11 cellular contexts compared by ENCODE assay signal in genomic region chr18:76980663-76981387, GRCh38.
DNase-seq lines count a peak whose midpoint lies in the region; ATAC-seq and TF ChIP-seq lines count a peak whose summit lies in the region.
"Had no signal": no experiment of that assay in that cellular context is flagged by ENCODE, and none has a peak within 500 bp of the region (broad histone marks: within the 10 kb centered on the region; RNA-seq: fewer than 3 reads in every experiment).

No MANE protein-coding gene starts in this region.

- no peaks in the 10 kb centered on the region for H3K4me1 ChIP-seq in lower lobe of right lung
- H3K4me1 ChIP-seq: testis had no signal

- ATAC-seq in GM18867 (IDR thresholded peaks at IDR 0.05; ENCODE audit: unreplicated experiment) (peak; percentile 42), GM21825 (IDR thresholded peaks at IDR 0.05; ENCODE audit: unreplicated experiment) (peak; percentile 40), HG03460 (IDR thresholded peaks at IDR 0.05; ENCODE audit: unreplicated experiment) (peak; percentile 31), memory B cell (ENCODE audit: low read depth) (peak; percentile 60), lower lobe of right lung (no peak)

- H3K27me3 ChIP-seq in lower lobe of right lung (ENCODE audit: low read depth), result no peaks in the 10 kb centered on the region
- H3K27me3 ChIP-seq: MG63, Peyer's patch, testis had no signal

- TF ChIP-seq CTCF in lower lobe of right lung (IDR thresholded peaks at IDR 0.05), result no peak

- H3K36me3 ChIP-seq in lower lobe of right lung, result no peaks in the 10 kb centered on the region
- H3K36me3 ChIP-seq: MG63, Peyer's patch had no signal

- no peak overlapping the region for H3K27ac ChIP-seq in lower lobe of right lung
- H3K27ac ChIP-seq: testis had no signal

- H3K9me3 ChIP-seq in lower lobe of right lung, result no peaks in the 10 kb centered on the region
- H3K9me3 ChIP-seq: MG63, Peyer's patch, testis had no signal

- intact Hi-C loops in lower lobe of right lung (cut with DNase I), result no loop called here

- H3K9me3 Mint-ChIP-seq in memory B cell, result peaks cover 3% of the 10 kb centered on the region

- H3K36me3 Mint-ChIP-seq in memory B cell, result peaks cover 5% of the 10 kb centered on the region

- H3K27me3 Mint-ChIP-seq in memory B cell, result no peaks in the 10 kb centered on the region

- peak overlapping the region; percentile 80 for H3K4me3 Mint-ChIP-seq in memory B cell

- no peak overlapping the region for H3K4me3 ChIP-seq in lower lobe of right lung
- H3K4me3 ChIP-seq: MG63, Peyer's patch, testis had no signal

- peak overlapping the region; percentile 100 for H3K27ac Mint-ChIP-seq in memory B cell

- peaks cover 57% of the 10 kb centered on the region for H3K4me1 Mint-ChIP-seq in memory B cell

- DNase-seq in memory B cell (ENCODE audit: low spot score in 2 of 2) (peak; percentile 43 to 47), NCI-H526 (lab: John Stamatoyannopoulos, UW) (no peak), lower lobe of right lung (no peak), NCI-H748 treated with DMSO at 0.1 percent for 48 hours (lab: John Stamatoyannopoulos, UW) (no peak)
- no peak for DNase-seq in activated effector memory CD4-positive, alpha-beta T cell treated with Interleukin-2 at 50 U/mL for 16 hours
- DNase-seq: MG63, testis had no signal

Comparison
In these comparisons a context has a peak if more than half of its experiments do, and no peak if none do; other contexts are left out.
1. ATAC-seq: peak in GM18867 (single experiment), GM21825 (single experiment), HG03460 (single experiment) and memory B cell (single experiment); none in lower lobe of right lung (0 of 2).
2. DNase-seq: peak in memory B cell (2 of 2); none in NCI-H526 (0 of 2), lower lobe of right lung (single experiment), NCI-H748 treated with DMSO at 0.1 percent for 48 hours (single experiment) and activated effector memory CD4-positive, alpha-beta T cell treated with Interleukin-2 at 50 U/mL for 16 hours (single experiment).